ENCODE assay signal across 13 cellular contexts in genomic region chr15:90210593-90210992, GRCh38. TPM values are rescaled to one million over a fixed set of nuclear protein-coding genes. Genes with fewer than 3 reads are reported as not detected.
DNase-seq lines count a peak whose midpoint lies in the region; ATAC-seq, FAIRE-seq and TF ChIP-seq lines count a peak whose summit lies in the region.
"Had no signal": no experiment of that assay in that cellular context is flagged by ENCODE, and none has a peak within 500 bp of the region (broad histone marks: within the 10 kb centered on the region; RNA-seq: fewer than 3 reads in every experiment).

No MANE protein-coding gene starts in this region.

- no peak for ATAC-seq in activated naive CD8-positive, alpha-beta T cell treated with anti-CD3 and anti-CD28 coated beads, Interleukin-2, amount 50 U/mL, for 24 hours
- ATAC-seq: gastrocnemius medialis had no signal

- H3K36me3 ChIP-seq in bronchial epithelial cell (ENCODE audit: control insufficient read depth, insufficient read depth, low read length), result peaks cover 17% of the 10 kb centered on the region
- H3K36me3 ChIP-seq in mucosa of rectum (ENCODE audit: control insufficient read depth in 2 of 2, insufficient read depth in 2 of 2, low read length in 2 of 2), result peaks cover 25 to 38% of the 10 kb centered on the region in 2 donors
- H3K36me3 ChIP-seq in urinary bladder (ENCODE audit: insufficient read depth), result no peaks in the 10 kb centered on the region
- H3K36me3 ChIP-seq: gastrocnemius medialis had no signal

- H3K27me3 Mint-ChIP-seq in activated naive CD8-positive, alpha-beta T cell treated with anti-CD3 and anti-CD28 coated beads for 36 hours, result no peaks in the 10 kb centered on the region
- no peaks in the 10 kb centered on the region for H3K27me3 Mint-ChIP-seq in activated naive CD8-positive, alpha-beta T cell treated with anti-CD3 and anti-CD28 coated beads, Interleukin-2, amount 50 U/mL, for 24 hours

- no peak for DNase-seq in activated naive CD8-positive, alpha-beta T cell treated with anti-CD3 and anti-CD28 coated beads for 36 hours
- DNase-seq in activated naive CD8-positive, alpha-beta T cell treated with anti-CD3 and anti-CD28 coated beads, Interleukin-2, amount 50 U/mL, for 24 hours, result no peak
- DNase-seq in bronchial epithelial cell (ENCODE audit: low read depth), result peak; percentile 23
- no peak for DNase-seq in HuH-7.5 (ENCODE audit: low spot score)
- no peak for DNase-seq in glomerular visceral epithelial cell (ENCODE audit: extremely low spot score)
- DNase-seq in cerebellum (ENCODE audit: low spot score), result no peak
- DNase-seq: activated CD8-positive, alpha-beta memory T cell treated with anti-CD3 and anti-CD28 coated beads, Interleukin-2, amount 50 U/mL, for 4 hours; gastrocnemius medialis; NCI-H1105 treated with DMSO at 0.1 percent for 48 hours had no signal

- H3K4me1 ChIP-seq in mucosa of rectum (ENCODE audit: control insufficient read depth in 2 of 2, insufficient read depth in 2 of 2, low read length in 2 of 2) (peaks cover 37 to 48% of the 10 kb centered on the region in 2 donors), urinary bladder (ENCODE audit: insufficient read depth) (no peaks in the 10 kb centered on the region)
- H3K4me1 ChIP-seq: gastrocnemius medialis had no signal

- peak overlapping the region; percentile 54 to 87 for H3K9ac ChIP-seq in mucosa of rectum (ENCODE audit: low read depth in 1 of 2, low read length in 2 of 2)

- no peaks in the 10 kb centered on the region for H3K36me3 Mint-ChIP-seq in activated naive CD8-positive, alpha-beta T cell treated with anti-CD3 and anti-CD28 coated beads for 36 hours
- H3K36me3 Mint-ChIP-seq in activated naive CD8-positive, alpha-beta T cell treated with anti-CD3 and anti-CD28 coated beads, Interleukin-2, amount 50 U/mL, for 24 hours (ENCODE audit: low read depth), result no peaks in the 10 kb centered on the region

- no peak for FAIRE-seq in bronchial epithelial cell (lab: Jason Lieb, UNC)

- WGBS in urinary bladder, result 77% methylated on average over 8 of the region's 8 CpGs

- H3K27me3 ChIP-seq in bronchial epithelial cell (ENCODE audit: control insufficient read depth, insufficient read depth, low read length) (no peaks in the 10 kb centered on the region), mucosa of rectum (ENCODE audit: control insufficient read depth in 2 of 2, insufficient read depth in 2 of 2, low read length in 2 of 2) (no peaks in the 10 kb centered on the region)
- H3K27me3 ChIP-seq: dorsolateral prefrontal cortex, gastrocnemius medialis had no signal

- H3K9me3 ChIP-seq in mucosa of rectum (ENCODE audit: control insufficient read depth in 2 of 2, low read length in 2 of 2), result no peaks in the 10 kb centered on the region
- H3K9me3 ChIP-seq: gastrocnemius medialis had no signal

- H3K4me1 Mint-ChIP-seq in activated naive CD8-positive, alpha-beta T cell treated with anti-CD3 and anti-CD28 coated beads for 36 hours, result peaks cover 18% of the 10 kb centered on the region
- H3K4me1 Mint-ChIP-seq in activated naive CD8-positive, alpha-beta T cell treated with anti-CD3 and anti-CD28 coated beads, Interleukin-2, amount 50 U/mL, for 24 hours, result peaks cover 41% of the 10 kb centered on the region

- H3K4me3 ChIP-seq in bronchial epithelial cell (ENCODE audit: low read depth, low read length), result no peak overlapping the region
- H3K4me3 ChIP-seq in mucosa of rectum (ENCODE audit: low read length in 2 of 2), result no peak overlapping the region
- no peak overlapping the region for H3K4me3 ChIP-seq in urinary bladder (ENCODE audit: low read depth, low read length)
- H3K4me3 ChIP-seq: dorsolateral prefrontal cortex, gastrocnemius medialis had no signal

- H3K27ac ChIP-seq in mucosa of rectum (ENCODE audit: low read depth in 2 of 2, low read length in 2 of 2) (peak overlapping the region; percentile 97 to 99), urinary bladder (ENCODE audit: low read depth) (peak overlapping the region; percentile 91)
- H3K27ac ChIP-seq: gastrocnemius medialis had no signal

- no peak overlapping the region for H3K4me3 Mint-ChIP-seq in activated naive CD8-positive, alpha-beta T cell treated with anti-CD3 and anti-CD28 coated beads for 36 hours
- no peak overlapping the region for H3K4me3 Mint-ChIP-seq in activated naive CD8-positive, alpha-beta T cell treated with anti-CD3 and anti-CD28 coated beads, Interleukin-2, amount 50 U/mL, for 24 hours
- H3K4me3 Mint-ChIP-seq: nephron had no signal

- TF ChIP-seq CTCF in bronchial epithelial cell (IDR thresholded peaks at IDR 0.05; ENCODE audit: insufficient read depth, low read length, severe bottlenecking), result no peak

- peak overlapping the region; percentile 7 for H3K27ac Mint-ChIP-seq in activated naive CD8-positive, alpha-beta T cell treated with anti-CD3 and anti-CD28 coated beads for 36 hours
- no peak overlapping the region for H3K27ac Mint-ChIP-seq in activated naive CD8-positive, alpha-beta T cell treated with anti-CD3 and anti-CD28 coated beads, Interleukin-2, amount 50 U/mL, for 24 hours

- H3K9me3 Mint-ChIP-seq in activated naive CD8-positive, alpha-beta T cell treated with anti-CD3 and anti-CD28 coated beads for 36 hours, result no peaks in the 10 kb centered on the region
- no peaks in the 10 kb centered on the region for H3K9me3 Mint-ChIP-seq in activated naive CD8-positive, alpha-beta T cell treated with anti-CD3 and anti-CD28 coated beads, Interleukin-2, amount 50 U/mL, for 24 hours
- H3K9me3 Mint-ChIP-seq: nephron had no signal

RNA-seq across cellular contexts. Expression of gene SEMA4B, which starts 9.5 kb away (rescaled TPM):
- 1 to 10 TPM; 3.0 to 4.1 TPM for total RNA-seq in activated naive CD8-positive, alpha-beta T cell treated with anti-CD3 and anti-CD28 coated beads for 36 hours
- 90.6 and 156 TPM in 2 replicates for total RNA-seq in bronchial epithelial cell
- 39.3 TPM for total RNA-seq in urinary bladder
- polyA plus RNA-seq in urinary bladder, result 60.8 TPM
- total RNA-seq in cerebellum, result 35.7 TPM

RNA-seq across cellular contexts. Expression of gene CIB1, which starts 23.1 kb away (rescaled TPM):
- 100 to 1,000 TPM; 181 to 190 TPM for total RNA-seq in activated naive CD8-positive, alpha-beta T cell treated with anti-CD3 and anti-CD28 coated beads for 36 hours
- total RNA-seq in bronchial epithelial cell (41.1 and 50.2 TPM in 2 replicates), urinary bladder (17.9 TPM), cerebellum (3.6 TPM)
- polyA plus RNA-seq in urinary bladder, result 84.7 TPM

RNA-seq across cellular contexts. Expression of gene GDPGP1, which starts 23.4 kb away (rescaled TPM):
- total RNA-seq in activated naive CD8-positive, alpha-beta T cell treated with anti-CD3 and anti-CD28 coated beads for 36 hours, result 10 to 100 TPM in 1 of 2 experiments, 1 to 10 TPM in 1; 8.3 to 11.8 TPM
- total RNA-seq in bronchial epithelial cell (2.0 and 2.9 TPM in 2 replicates), urinary bladder (6.6 TPM), cerebellum (10.4 TPM)
- 3.6 TPM for polyA plus RNA-seq in urinary bladder

RNA-seq across cellular contexts. Expression of gene TTLL13, which starts 38.8 kb away (rescaled TPM):
- under 1 TPM; 0.41 to 0.54 TPM for total RNA-seq in activated naive CD8-positive, alpha-beta T cell treated with anti-CD3 and anti-CD28 coated beads for 36 hours
- total RNA-seq in bronchial epithelial cell, result under 0.01 TPM in 2 replicates
- not detected for total RNA-seq in urinary bladder
- polyA plus RNA-seq in urinary bladder, result 0.05 TPM
- total RNA-seq in cerebellum, result 0.36 TPM
- total RNA-seq: gastrocnemius medialis had no signal

RNA-seq across cellular contexts. Expression of gene NGRN, which starts 54.9 kb away (rescaled TPM):
- total RNA-seq in activated naive CD8-positive, alpha-beta T cell treated with anti-CD3 and anti-CD28 coated beads for 36 hours, result 10 to 100 TPM; 24.3 TPM
- total RNA-seq in bronchial epithelial cell (99.1 and 114 TPM in 2 replicates), urinary bladder (72.2 TPM), cerebellum (121 TPM)
- 104 TPM for polyA plus RNA-seq in urinary bladder
